In genomic region chr6:153000243-153000642, GRCh38 we compare ENCODE assay signal across 14 cellular contexts. TPM values are rescaled to one million over a fixed set of nuclear protein-coding genes. Genes with fewer than 3 reads are reported as not detected.
DNase-seq lines count a peak whose midpoint lies in the region; ATAC-seq, FAIRE-seq and TF ChIP-seq lines count a peak whose summit lies in the region.
"Had no signal": no experiment of that assay in that cellular context is flagged by ENCODE, and none has a peak within 500 bp of the region (broad histone marks: within the 10 kb centered on the region; RNA-seq: fewer than 3 reads in every experiment).

No MANE protein-coding gene starts in this region.

- RAD21 ChIA-PET in HCT116 (lab: Charles Lee; ENCODE audit: low non-redundant PET in 1 of 2, low total read pairs in 2 of 2, uncharacterized antibody in 2 of 2, unreplicated experiment in 2 of 2), result no interaction called here

- no TSS peak for BruUV-seq in HCT116 (replicated peaks; lab: Mats Ljungman, UMichigan)

- peak overlapping the region; percentile 87 for H3K27ac Mint-ChIP-seq in CD4-positive, alpha-beta T cell
- peak overlapping the region; percentile 18 for H3K27ac Mint-ChIP-seq in activated naive CD8-positive, alpha-beta T cell
- peak overlapping the region in 7 of 9 donors; percentile 9 to 93 (median 39) for H3K27ac Mint-ChIP-seq in naive thymus-derived CD4-positive, alpha-beta T cell

- no peak for TF ChIP-seq CTCF in CD4-positive, alpha-beta T cell (IDR thresholded peaks at IDR 0.05)
- TF ChIP-seq CTCF in HCT116 (IDR thresholded peaks at IDR 0.05 in 2 of 3, conservative IDR thresholded peaks at IDR 0.05 in 1 of 3; ENCODE audit: borderline replicate concordance in 1 of 3, insufficient read depth in 1 of 3, low read depth in 2 of 3, low read length in 2 of 3) (no peak), kidney (IDR thresholded peaks at IDR 0.05; ENCODE audit: borderline replicate concordance, extremely low read depth, insufficient read depth) (no peak)

- peaks cover 17% of the 10 kb centered on the region; the same call in 1 of the 2 replicates for H4K20me1 ChIP-seq in HCT116 (ENCODE audit: insufficient read depth)

- no peak for FAIRE-seq in kidney (lab: Jason Lieb, UNC)

- no peak overlapping the region for H3K9ac ChIP-seq in HCT116 (ENCODE audit: low read length)
- no peak overlapping the region for H3K9ac ChIP-seq in kidney (ENCODE audit: low read length in 2 of 2)

- H3K27me3 ChIP-seq in CD4-positive, alpha-beta T cell (ENCODE audit: control insufficient read depth, insufficient read depth, low read length), result no peaks in the 10 kb centered on the region
- H3K27me3 ChIP-seq in HCT116 (ENCODE audit: insufficient read depth, low read length), result no peaks in the 10 kb centered on the region
- no peaks in the 10 kb centered on the region for H3K27me3 ChIP-seq in naive thymus-derived CD4-positive, alpha-beta T cell (ENCODE audit: control insufficient read depth in 2 of 2, insufficient read depth in 2 of 2, low read length in 2 of 2)
- H3K27me3 ChIP-seq: SJCRH30 had no signal

- peak overlapping the region; percentile 93 for H3K4me3 Mint-ChIP-seq in CD4-positive, alpha-beta T cell
- H3K4me3 Mint-ChIP-seq in activated naive CD8-positive, alpha-beta T cell, result peak overlapping the region; percentile 100
- H3K4me3 Mint-ChIP-seq in naive thymus-derived CD4-positive, alpha-beta T cell, result peak overlapping the region; percentile 12 to 97 (median 74)

- H3K27me3 Mint-ChIP-seq in CD4-positive, alpha-beta T cell, result no peaks in the 10 kb centered on the region
- H3K27me3 Mint-ChIP-seq in activated naive CD8-positive, alpha-beta T cell, result no peaks in the 10 kb centered on the region
- H3K27me3 Mint-ChIP-seq in naive thymus-derived CD4-positive, alpha-beta T cell, result peaks cover 0 to 6% (median 0%) of the 10 kb centered on the region in 5 donors

- TF ChIP-seq POLR2A in HCT116 (IDR thresholded peaks at IDR 0.05; ENCODE audit: borderline replicate concordance, extremely low read depth, insufficient read depth, insufficient read length), result no peak

- H3K4me3 ChIP-seq in HCT116 (replicated peaks in 1 of 2; ENCODE audit: low read depth in 1 of 2, low read length in 2 of 2), result no peak overlapping the region
- H3K4me3 ChIP-seq in naive thymus-derived CD4-positive, alpha-beta T cell (ENCODE audit: low read length), result no peak overlapping the region
- H3K4me3 ChIP-seq in kidney (ENCODE audit: low read length in 2 of 2), result peak overlapping the region in 1 of 2 donors; percentile 22
- H3K4me3 ChIP-seq: SJCRH30 had no signal

- no peak for ATAC-seq in CD4-positive, alpha-beta T cell (ENCODE audit: poor library complexity)
- ATAC-seq in HCT116 (no peak), HG03175 (IDR thresholded peaks at IDR 0.05; ENCODE audit: unreplicated experiment) (no peak)
- ATAC-seq in naive thymus-derived CD4-positive, alpha-beta T cell, result no peak

- no peak for DNase-seq in CD4-positive, alpha-beta T cell
- DNase-seq in HCT116 (ENCODE audit: low read depth, low spot score) (no peak), KBM-7 (no peak), NCI-H1436 treated with DMSO at 0.1 percent for 48 hours (lab: John Stamatoyannopoulos, UW) (no peak), kidney (no peak)
- DNase-seq in naive thymus-derived CD4-positive, alpha-beta T cell, result no peak
- DNase-seq: activated CD8-positive, alpha-beta memory T cell treated with anti-CD3 and anti-CD28 coated beads for 24 hours; DMS53; NCI-H1694 treated with DMSO at 0.1 percent for 48 hours; NCI-H774; SJCRH30; stimulated activated CD4-positive, alpha-beta T cell treated with anti-CD3 and anti-CD28 coated beads, Interleukin-15, amount 100 ng/mL, for 24 hours had no signal

- peak overlapping the region; percentile 91; the same call in 1 of the 2 replicates for H3K4me2 ChIP-seq in HCT116 (ENCODE audit: low read length)

- in situ Hi-C loops in KBM-7 (cut with MboI; ENCODE audit: low pct_unique_long_range_greater_than_20kb, low sequenced_read_pairs), result no loop called here

- no peak for TF ChIP-seq RAD21 in HCT116 (IDR thresholded peaks at IDR 0.05; ENCODE audit: low read depth)

- peaks cover 17 to 21% of the 10 kb centered on the region in 2 experiments for H3K36me3 ChIP-seq in HCT116 (ENCODE audit: control insufficient read depth in 1 of 2, insufficient read depth in 2 of 2, low read length in 2 of 2)
- H3K36me3 ChIP-seq in naive thymus-derived CD4-positive, alpha-beta T cell (ENCODE audit: control insufficient read depth in 2 of 3, insufficient read depth in 3 of 3, low read length in 3 of 3), result peaks cover 0 to 17% (median 0%) of the 10 kb centered on the region in 3 experiments
- peaks cover 2 to 8% of the 10 kb centered on the region in 2 donors for H3K36me3 ChIP-seq in kidney (ENCODE audit: control insufficient read depth in 1 of 2, insufficient read depth in 2 of 2, low read length in 2 of 2)

- intact Hi-C loops in CD4-positive, alpha-beta T cell (cut with DNase I, micrococcal nuclease), result no loop called here
- intact Hi-C loops in HCT116 (cut with micrococcal nuclease) (no loop called here), kidney (cut with DNase I) (no loop called here)
- intact Hi-C loops in naive thymus-derived CD4-positive, alpha-beta T cell (cut with micrococcal nuclease), result loop anchor here (5.0 to 10.0 kb wide), 4 partner anchors 1245 to 1732 kb away; partner anchors contain the start of genes ZBTB2 (in 2 of the 2), RMND1 (in 1 of the 2) and SCAF8 (in 1 of the 2)

- no peaks in the 10 kb centered on the region for H3K9me2 ChIP-seq in HCT116 (ENCODE audit: insufficient read depth)

- H3K79me2 ChIP-seq in HCT116 (ENCODE audit: insufficient read depth, low read length), result peaks cover 83% of the 10 kb centered on the region

- H3K4me1 ChIP-seq in HCT116 (ENCODE audit: control insufficient read depth in 1 of 2, insufficient read depth in 2 of 2, low read length in 2 of 2) (peaks cover 11 to 27% of the 10 kb centered on the region in 2 experiments), kidney (ENCODE audit: control insufficient read depth in 1 of 2, insufficient read depth in 1 of 2, low read depth in 1 of 2, low read length in 2 of 2) (peaks cover 7 to 17% of the 10 kb centered on the region in 2 donors)
- H3K4me1 ChIP-seq in naive thymus-derived CD4-positive, alpha-beta T cell (ENCODE audit: control insufficient read depth in 2 of 2, insufficient read depth in 2 of 2, low read length in 2 of 2), result peaks cover 18% of the 10 kb centered on the region in 2 donors
- H3K4me1 ChIP-seq: SJCRH30 had no signal

- H3K27ac ChIP-seq in CD4-positive, alpha-beta T cell (ENCODE audit: low read depth, low read length), result no peak overlapping the region
- no peak overlapping the region for H3K27ac ChIP-seq in HCT116 (ENCODE audit: low read depth, low read length)
- no peak overlapping the region for H3K27ac ChIP-seq in naive thymus-derived CD4-positive, alpha-beta T cell (ENCODE audit: low read depth, low read length)
- H3K27ac ChIP-seq in kidney (ENCODE audit: low read depth in 2 of 2, low read length in 2 of 2), result no peak overlapping the region
- H3K27ac ChIP-seq: SJCRH30 had no signal

- no peaks in the 10 kb centered on the region for H3K9me3 ChIP-seq in CD4-positive, alpha-beta T cell (ENCODE audit: control insufficient read depth, low read length)
- no peaks in the 10 kb centered on the region for H3K9me3 ChIP-seq in HCT116 (ENCODE audit: control insufficient read depth in 1 of 2, insufficient read depth in 1 of 2, low read depth in 1 of 2, low read length in 2 of 2)
- H3K9me3 ChIP-seq in naive thymus-derived CD4-positive, alpha-beta T cell (ENCODE audit: control insufficient read depth in 2 of 3, low read length in 3 of 3), result no peaks in the 10 kb centered on the region
- H3K9me3 ChIP-seq in kidney (ENCODE audit: control insufficient read depth in 1 of 2, low read length in 2 of 2), result no peaks in the 10 kb centered on the region
- H3K9me3 ChIP-seq: SJCRH30 had no signal

- H2AFZ ChIP-seq in HCT116 (ENCODE audit: low read depth, low read length, poor library complexity, severe bottlenecking), result no peak overlapping the region

- POLR2A ChIA-PET in CD4-positive, alpha-beta T cell (lab: Charles Lee), result no interaction called here
- POLR2A ChIA-PET in HCT116 (lab: Charles Lee), result interaction anchor here (0.7 kb wide), 1 partner anchor 192 kb away, joined by 3 read pairs; no protein-coding TSS in a partner anchor
- POLR2A ChIA-PET in naive thymus-derived CD4-positive, alpha-beta T cell (lab: Charles Lee), result interaction anchor here (3.6 kb wide), 1 partner anchor 17 kb away, joined by 16 read pairs; the partner anchor contains the start of gene FBXO5

- H3K4me1 Mint-ChIP-seq in CD4-positive, alpha-beta T cell (ENCODE audit: low read depth), result peaks cover 78% of the 10 kb centered on the region
- H3K4me1 Mint-ChIP-seq in activated naive CD8-positive, alpha-beta T cell (ENCODE audit: low read depth), result peaks cover 64% of the 10 kb centered on the region
- H3K4me1 Mint-ChIP-seq in naive thymus-derived CD4-positive, alpha-beta T cell, result peaks cover 29 to 83% (median 68%) of the 10 kb centered on the region in 7 donors

- H3K9me3 Mint-ChIP-seq in CD4-positive, alpha-beta T cell, result no peaks in the 10 kb centered on the region
- no peaks in the 10 kb centered on the region for H3K9me3 Mint-ChIP-seq in activated naive CD8-positive, alpha-beta T cell (ENCODE audit: low read depth)
- peaks cover 0 to 3% (median 0%) of the 10 kb centered on the region in 11 donors for H3K9me3 Mint-ChIP-seq in naive thymus-derived CD4-positive, alpha-beta T cell

- CTCF ChIA-PET in CD4-positive, alpha-beta T cell (lab: Charles Lee), result no interaction called here
- CTCF ChIA-PET in HCT116 (lab: Charles Lee), result interaction anchor here (0.7 to 0.9 kb wide), 2 partner anchors 25 to 52 kb away, joined by 3 to 5 read pairs; no protein-coding TSS in a partner anchor
- CTCF ChIA-PET in naive thymus-derived CD4-positive, alpha-beta T cell (lab: Charles Lee), result no interaction called here

- H3K36me3 Mint-ChIP-seq in CD4-positive, alpha-beta T cell (ENCODE audit: low read depth), result peaks cover 69% of the 10 kb centered on the region
- peaks cover 13% of the 10 kb centered on the region for H3K36me3 Mint-ChIP-seq in activated naive CD8-positive, alpha-beta T cell
- H3K36me3 Mint-ChIP-seq in naive thymus-derived CD4-positive, alpha-beta T cell, result peaks cover 11 to 26% (median 16%) of the 10 kb centered on the region in 5 donors

TF ChIP-seq in HCT116, 20 proteins besides CTCF, POLR2A, EP300 and RAD21 (continues in another document):
- TF ChIP-seq SP1 (IDR thresholded peaks at IDR 0.05; ENCODE audit: low read depth), result no peak

RNA-seq across cellular contexts. Expression of gene MTRF1L, which starts 2.3 kb away (rescaled TPM):
- 10 to 100 TPM in 1 of 2 experiments, 1 to 10 TPM in 1; 9.3 to 11.2 TPM for total RNA-seq in CD4-positive, alpha-beta T cell
- total RNA-seq in HCT116 (2021; ENCODE audit: unreplicated experiment) (26.2 TPM), kidney (15.8 TPM)
- 7.7 and 15.9 TPM in 2 replicates for polyA plus RNA-seq in HCT116 (2012)
- total RNA-seq in naive thymus-derived CD4-positive, alpha-beta T cell, result 10 to 100 TPM in 4 of 5 experiments, 1 to 10 TPM in 1; 8.9 to 18.1 (median 13.5) TPM
- polyA plus RNA-seq in naive thymus-derived CD4-positive, alpha-beta T cell, result 1 to 10 TPM; 6.1 to 6.8 TPM
- polyA plus RNA-seq in kidney (ENCODE audit: insufficient read depth, low read depth, low replicate concordance), result 19.2 TPM

RNA-seq across cellular contexts. Expression of gene FBXO5, which starts 17.4 kb away (rescaled TPM):
- 1 to 10 TPM; 3.0 to 3.3 TPM for total RNA-seq in CD4-positive, alpha-beta T cell
- 38.9 TPM for total RNA-seq in HCT116 (2021; ENCODE audit: unreplicated experiment)
- 7.2 and 16.2 TPM in 2 replicates for polyA plus RNA-seq in HCT116 (2012)
- 10 to 100 TPM in 2 of 5 experiments, 1 to 10 TPM in 3; 3.2 to 50.2 (median 9.2) TPM for total RNA-seq in naive thymus-derived CD4-positive, alpha-beta T cell
- 1 to 10 TPM; 5.3 to 9.0 TPM for polyA plus RNA-seq in naive thymus-derived CD4-positive, alpha-beta T cell
- 4.5 TPM for total RNA-seq in kidney
- 1.8 TPM for polyA plus RNA-seq in kidney (ENCODE audit: insufficient read depth, low read depth, low replicate concordance)

Comparison
In these comparisons a context has a peak if more than half of its experiments do, and no peak if none do; other contexts are left out.
1. H3K27ac Mint-ChIP-seq: peak in every context shown above with its lines; median percentile 87 in CD4-positive, alpha-beta T cell; 39 in naive thymus-derived CD4-positive, alpha-beta T cell; 18 in activated naive CD8-positive, alpha-beta T cell.
2. intact Hi-C loops: an anchor here in naive thymus-derived CD4-positive, alpha-beta T cell (5.0 to 10.0 kb wide); none called in CD4-positive, alpha-beta T cell, HCT116 and kidney.